ENCODE assay signal across 16 cellular contexts in genomic region chr7:64628192-64628591, GRCh38.
"Had no signal": no experiment of that assay in that cellular context is flagged by ENCODE, and none has a peak within 500 bp of the region (broad histone marks: within the 10 kb centered on the region; RNA-seq: fewer than 3 reads in every experiment).

No MANE protein-coding gene starts in this region.

- H3K36me3 Mint-ChIP-seq: activated naive CD8-positive, alpha-beta T cell treated with anti-CD3 and anti-CD28 coated beads for 36 hours; immature natural killer cell; naive thymus-derived CD8-positive, alpha-beta T cell; stimulated activated naive B cell treated with anti-CD40 and anti-IgM and Interleukin-4, amounts not matched to agents 10 μg/mL and 1 μg/mL and 100 μg/mL, for 72 hours had no signal

- H3K9me3 ChIP-seq: heart left ventricle, ovary had no signal

- H3K9me3 Mint-ChIP-seq: activated naive CD8-positive, alpha-beta T cell treated with anti-CD3 and anti-CD28 coated beads for 36 hours; activated T-cell treated with anti-CD3 and anti-CD28 coated beads, Interleukin-2, amount 50 U/mL, for 72 hours; effector memory CD8-positive, alpha-beta T cell; immature natural killer cell; naive thymus-derived CD8-positive, alpha-beta T cell; stimulated activated naive B cell treated with anti-CD40 and anti-IgM and Interleukin-4, amounts not matched to agents 10 μg/mL and 1 μg/mL and 100 μg/mL, for 72 hours had no signal

- DNase-seq: activated CD4-positive, alpha-beta T cell treated with anti-CD3 and anti-CD28 coated beads, Interleukin-2, amount 50 U/mL, for 4 hours; activated gamma-delta T cell treated with Interleukin-2 at 50 U/mL for 16 hours; activated naive CD8-positive, alpha-beta T cell treated with anti-CD3 and anti-CD28 coated beads for 36 hours; activated T-cell treated with anti-CD3 and anti-CD28 coated beads, Interleukin-2, amount 50 U/mL, for 72 hours; amniotic stem cell; effector memory CD8-positive, alpha-beta T cell; heart left ventricle; immature natural killer cell; kidney glomerular epithelial cell; mesendoderm; naive thymus-derived CD8-positive, alpha-beta T cell; ovary; stimulated activated CD4-positive, alpha-beta T cell treated with anti-CD3 and anti-CD28 coated beads, Interleukin-4, amount 100 ng/mL, for 4 hours; stimulated activated naive B cell treated with anti-CD40 and anti-IgM and Interleukin-4, amounts not matched to agents 10 μg/mL and 1 μg/mL and 100 μg/mL, for 72 hours had no signal

- H3K27me3 ChIP-seq: ovary had no signal

- H3K4me3 Mint-ChIP-seq: activated naive CD8-positive, alpha-beta T cell treated with anti-CD3 and anti-CD28 coated beads for 36 hours; activated T-cell treated with anti-CD3 and anti-CD28 coated beads, Interleukin-2, amount 50 U/mL, for 72 hours; effector memory CD8-positive, alpha-beta T cell; immature natural killer cell; naive thymus-derived CD8-positive, alpha-beta T cell; stimulated activated naive B cell treated with anti-CD40 and anti-IgM and Interleukin-4, amounts not matched to agents 10 μg/mL and 1 μg/mL and 100 μg/mL, for 72 hours; T-helper 2 cell treated with Interferon-gamma antibody and Interleukin-4, amounts not matched to agents 5 μg/mL and 100 μg/mL, for 36 hours had no signal

- ATAC-seq: activated T-cell treated with anti-CD3 and anti-CD28 coated beads, Interleukin-2, amount 50 U/mL, for 72 hours; effector memory CD8-positive, alpha-beta T cell; heart left ventricle; naive thymus-derived CD8-positive, alpha-beta T cell; sciatic nerve; stimulated activated naive B cell treated with anti-CD40 and anti-IgM and Interleukin-4, amounts not matched to agents 10 μg/mL and 1 μg/mL and 100 μg/mL, for 72 hours had no signal

- H3K4me1 Mint-ChIP-seq: activated naive CD8-positive, alpha-beta T cell treated with anti-CD3 and anti-CD28 coated beads for 36 hours; immature natural killer cell; naive thymus-derived CD8-positive, alpha-beta T cell had no signal

- H3K27me3 Mint-ChIP-seq: activated naive CD8-positive, alpha-beta T cell treated with anti-CD3 and anti-CD28 coated beads for 36 hours; effector memory CD8-positive, alpha-beta T cell; naive thymus-derived CD8-positive, alpha-beta T cell; stimulated activated naive B cell treated with anti-CD40 and anti-IgM and Interleukin-4, amounts not matched to agents 10 μg/mL and 1 μg/mL and 100 μg/mL, for 72 hours had no signal

- H3K36me3 ChIP-seq: heart left ventricle, ovary had no signal

- H3K4me1 ChIP-seq: heart left ventricle had no signal

- H3K27ac ChIP-seq: heart left ventricle, ovary had no signal

- H3K27ac Mint-ChIP-seq: activated naive CD8-positive, alpha-beta T cell treated with anti-CD3 and anti-CD28 coated beads for 36 hours; activated T-cell treated with anti-CD3 and anti-CD28 coated beads, Interleukin-2, amount 50 U/mL, for 72 hours; effector memory CD8-positive, alpha-beta T cell; immature natural killer cell; naive thymus-derived CD8-positive, alpha-beta T cell; stimulated activated naive B cell treated with anti-CD40 and anti-IgM and Interleukin-4, amounts not matched to agents 10 μg/mL and 1 μg/mL and 100 μg/mL, for 72 hours; T-helper 2 cell treated with Interferon-gamma antibody and Interleukin-4, amounts not matched to agents 5 μg/mL and 100 μg/mL, for 36 hours had no signal

- H3K4me3 ChIP-seq: heart left ventricle, ovary had no signal
